Comparison of ENCODE assay signal across 20 cellular contexts in the genomic region with DNA sequence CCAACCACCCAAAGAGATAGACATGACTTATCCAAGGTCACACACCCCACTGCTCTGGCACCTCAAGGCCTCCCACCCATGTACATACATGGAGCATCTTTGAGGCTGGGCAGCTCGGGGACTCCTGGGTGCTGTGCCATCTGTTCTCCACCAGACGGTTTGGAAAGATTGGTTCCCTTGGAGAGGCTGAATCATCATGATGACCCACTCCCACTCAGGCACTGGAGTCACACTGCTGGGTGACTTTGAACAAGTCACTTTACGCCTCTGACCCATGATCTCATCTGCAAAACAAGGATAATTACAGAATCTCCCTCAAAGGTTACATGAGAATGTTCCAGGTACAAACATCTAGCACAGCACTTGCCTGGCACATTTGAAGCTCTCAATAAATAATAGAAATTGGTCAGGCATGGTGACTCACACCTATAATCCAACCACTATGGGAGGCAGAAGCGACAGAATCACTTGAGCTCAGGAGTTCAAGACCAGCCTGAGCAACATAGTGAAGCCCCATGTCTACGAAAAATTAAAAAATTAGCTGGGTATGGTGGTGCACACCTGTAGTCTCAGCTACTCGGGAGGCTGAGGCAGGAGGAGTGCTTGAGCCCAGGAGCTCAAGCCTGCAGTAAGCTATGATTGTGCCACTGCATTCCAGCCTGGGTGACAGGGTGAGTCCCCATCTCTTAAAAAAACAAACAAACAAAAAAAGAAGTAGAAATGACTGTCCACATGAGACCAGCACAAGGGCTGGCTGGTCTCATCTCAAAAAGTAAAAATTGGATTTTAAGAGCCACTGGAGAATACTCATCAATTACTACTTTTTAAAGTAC.
"Had no signal": no experiment of that assay in that cellular context is flagged by ENCODE, and none has a peak within 500 bp of the region (broad histone marks: within the 10 kb centered on the region; RNA-seq: fewer than 3 reads in every experiment).

No MANE protein-coding gene starts in this region.

- H3K36me3 Mint-ChIP-seq: activated CD4-positive, alpha-beta memory T cell treated with anti-CD3 and anti-CD28 coated beads for 36 hours; activated naive CD8-positive, alpha-beta T cell treated with anti-CD3 and anti-CD28 coated beads, Interleukin-2, amount 10 ng/mL, durations not matched to agents 7 days and 5 days had no signal

- H3K4me1 Mint-ChIP-seq: activated naive CD8-positive, alpha-beta T cell treated with anti-CD3 and anti-CD28 coated beads, Interleukin-2, amount 10 ng/mL, durations not matched to agents 7 days and 5 days had no signal

- H3K4me3 Mint-ChIP-seq: activated CD4-positive, alpha-beta memory T cell treated with anti-CD3 and anti-CD28 coated beads for 36 hours; activated naive CD8-positive, alpha-beta T cell treated with anti-CD3 and anti-CD28 coated beads, Interleukin-2, amount 10 ng/mL, durations not matched to agents 7 days and 5 days; activated T-helper 1 cell treated with anti-CD3 and anti-CD28 coated beads, Interleukin-12 subunit alpha, Interleukin-12 subunit beta, Interleukin-2, Interleukin-4 antibody, amounts not matched to agents 30 ng/mL and 10 ng/mL and 1 ng/mL, durations not matched to agents 14 hours and 24 hours and 36 hours; endodermal cell; neural crest cell; stimulated activated naive CD8-positive, alpha-beta T cell treated with anti-CD3 and anti-CD28 coated beads, Interleukin-15, Interleukin-2, amounts not matched to agents 100 ng/mL and 50 ng/mL, for 24 hours had no signal

- H3K4me1 ChIP-seq: prostate gland had no signal

- H3K4me3 ChIP-seq: body of pancreas, prostate gland, skin epidermis, tibial nerve had no signal

- H3K27ac ChIP-seq: body of pancreas, epithelial cell of prostate, prostate gland, tibial nerve had no signal

- DNase-seq: activated CD4-positive, alpha-beta memory T cell treated with anti-CD3 and anti-CD28 coated beads for 36 hours; activated naive CD4-positive, alpha-beta T cell; activated naive CD8-positive, alpha-beta T cell treated with anti-CD3 and anti-CD28 coated beads, Interleukin-2, amount 10 ng/mL, durations not matched to agents 7 days and 5 days; activated T-cell treated with anti-CD3 and anti-CD28 coated beads for 4 hours; body of pancreas; endodermal cell; foreskin melanocyte; left ventricle myocardium superior; right cardiac atrium; stimulated activated CD4-positive, alpha-beta T cell treated with anti-CD3 and anti-CD28 coated beads, Interleukin-2, amount 100 ng/mL, for 48 hours had no signal

- H3K36me3 ChIP-seq: prostate gland, tibial nerve had no signal

- H3K9me3 Mint-ChIP-seq: activated CD4-positive, alpha-beta memory T cell treated with anti-CD3 and anti-CD28 coated beads for 36 hours; activated naive CD8-positive, alpha-beta T cell treated with anti-CD3 and anti-CD28 coated beads, Interleukin-2, amount 10 ng/mL, durations not matched to agents 7 days and 5 days; activated T-helper 1 cell treated with anti-CD3 and anti-CD28 coated beads, Interleukin-12 subunit alpha, Interleukin-12 subunit beta, Interleukin-2, Interleukin-4 antibody, amounts not matched to agents 30 ng/mL and 10 ng/mL and 1 ng/mL, durations not matched to agents 14 hours and 24 hours and 36 hours; endodermal cell; neural crest cell; stimulated activated naive CD8-positive, alpha-beta T cell treated with anti-CD3 and anti-CD28 coated beads, Interleukin-15, Interleukin-2, amounts not matched to agents 100 ng/mL and 50 ng/mL, for 24 hours had no signal

- ATAC-seq: body of pancreas, left ventricle myocardium superior, right cardiac atrium had no signal

- FAIRE-seq: colon, keratinocyte, urothelium cell line had no signal

- H3K27ac Mint-ChIP-seq: activated CD4-positive, alpha-beta memory T cell treated with anti-CD3 and anti-CD28 coated beads for 36 hours; activated naive CD8-positive, alpha-beta T cell treated with anti-CD3 and anti-CD28 coated beads, Interleukin-2, amount 10 ng/mL, durations not matched to agents 7 days and 5 days; activated T-helper 1 cell treated with anti-CD3 and anti-CD28 coated beads, Interleukin-12 subunit alpha, Interleukin-12 subunit beta, Interleukin-2, Interleukin-4 antibody, amounts not matched to agents 30 ng/mL and 10 ng/mL and 1 ng/mL, durations not matched to agents 14 hours and 24 hours and 36 hours; endodermal cell; stimulated activated naive CD8-positive, alpha-beta T cell treated with anti-CD3 and anti-CD28 coated beads, Interleukin-15, Interleukin-2, amounts not matched to agents 100 ng/mL and 50 ng/mL, for 24 hours had no signal

- H3K9me3 ChIP-seq: body of pancreas, prostate gland had no signal
